1 cellular context compared by ENCODE assay signal in genomic region chr7:140176811-140177702, GRCh38.
TF ChIP-seq lines count a peak whose summit lies in the region.

Gene KDM7A, minus strand, starts transcription at chr7:140176983. Its CDS starts 46 bp downstream, at chr7:140176937.

TF ChIP-seq in HepG2, 621 proteins besides CTCF, POLR2A, EP300 and RAD21 (continued from another document and continues in another):
- TF ChIP-seq ZNF770 (CRISPR knock-in tag; IDR thresholded peaks at IDR 0.05) (no peak), ZFX (CRISPR knock-in tag; IDR thresholded peaks at IDR 0.05; ENCODE audit: low read depth) (peak; percentile 71), ELF3 (CRISPR knock-in tag; IDR thresholded peaks at IDR 0.05) (peak; percentile 17; the same call in 1 of the 2 replicates), AGO2 (optimal IDR thresholded peaks at IDR 0.05; ENCODE audit: low read depth, low read length) (peak; percentile 86), RFXANK (CRISPR knock-in tag; IDR thresholded peaks at IDR 0.05) (0 out of 2 replicates have a peak, but pooled peaks have one; percentile 72), ZNF414 (CRISPR knock-in tag; IDR thresholded peaks at IDR 0.05) (0 out of 2 replicates have a peak, but pooled peaks have one; percentile 57), JUND (CRISPR knock-in tag; IDR thresholded peaks at IDR 0.05) (no peak), ZNF891 (CRISPR knock-in tag; IDR thresholded peaks at IDR 0.05) (peak; percentile 56; the same call in 1 of the 2 replicates), ZNF431 (CRISPR knock-in tag; IDR thresholded peaks at IDR 0.05; ENCODE audit: borderline replicate concordance, low read depth) (0 out of 2 replicates have a peak, but pooled peaks have one; percentile 31), HNF4G (IDR thresholded peaks at IDR 0.05; ENCODE audit: borderline replicate concordance, low read depth, low read length) (no peak), HNF4G (CRISPR knock-in tag; IDR thresholded peaks at IDR 0.05; ENCODE audit: borderline replicate concordance, low read depth) (peak; percentile 72), ZNF567 (CRISPR knock-in tag; IDR thresholded peaks at IDR 0.05; ENCODE audit: borderline replicate concordance) (no peak), MTA1 (CRISPR knock-in tag; IDR thresholded peaks at IDR 0.05; ENCODE audit: borderline replicate concordance) (peak; percentile 61; the same call in 1 of the 2 replicates), ZNF558 (CRISPR knock-in tag; IDR thresholded peaks at IDR 0.05; ENCODE audit: borderline replicate concordance) (peak; percentile 69; the same call in 1 of the 2 replicates), LRRFIP1 (CRISPR knock-in tag; conservative IDR thresholded peaks at IDR 0.05) (no peak), HMGXB4 (CRISPR knock-in tag; IDR thresholded peaks at IDR 0.05; ENCODE audit: borderline replicate concordance in 1 of 2, low read depth in 1 of 2) (peak; percentile 72 to 76; a peak in 3 of 4 replicates), MLXIP (CRISPR knock-in tag; IDR thresholded peaks at IDR 0.05; ENCODE audit: borderline replicate concordance) (no peak), ZSCAN31 (CRISPR knock-in tag; IDR thresholded peaks at IDR 0.05; ENCODE audit: low read depth) (peak; percentile 88), IRX3 (CRISPR knock-in tag; IDR thresholded peaks at IDR 0.05; ENCODE audit: borderline replicate concordance, low read depth) (no peak), DMAP1 (CRISPR knock-in tag; IDR thresholded peaks at IDR 0.05) (peak; percentile 53), ZBTB39 (CRISPR knock-in tag; IDR thresholded peaks at IDR 0.05) (0 out of 2 replicates have a peak, but pooled peaks have one; percentile 44), ZFYVE20 (CRISPR knock-in tag; IDR thresholded peaks at IDR 0.05; ENCODE audit: borderline replicate concordance, low read depth) (no peak), ZNF816 (CRISPR knock-in tag; IDR thresholded peaks at IDR 0.05; ENCODE audit: borderline replicate concordance) (0 out of 2 replicates have a peak, but pooled peaks have one; percentile 33), KLF16 (CRISPR knock-in tag; IDR thresholded peaks at IDR 0.05) (peak in 1 of 2 experiments; percentile 45; a peak in 1 of 4 replicates), THAP11 (CRISPR knock-in tag; IDR thresholded peaks at IDR 0.05) (peak; percentile 61; the same call in 1 of the 2 replicates), ZBTB14 (CRISPR knock-in tag; IDR thresholded peaks at IDR 0.05) (peak; percentile 97), ZNF605 (CRISPR knock-in tag; IDR thresholded peaks at IDR 0.05) (peak; percentile 85), ZNF709 (CRISPR knock-in tag; IDR thresholded peaks at IDR 0.05) (peak; percentile 87; the same call in 1 of the 2 replicates), HDAC6 (IDR thresholded peaks at IDR 0.05; ENCODE audit: low read depth, low read length) (no peak), SIN3A (IDR thresholded peaks at IDR 0.05; ENCODE audit: borderline replicate concordance, low read depth, low read length) (peak; percentile 30; the same call in 1 of the 2 replicates), SKIL (CRISPR knock-in tag; IDR thresholded peaks at IDR 0.05; ENCODE audit: borderline replicate concordance) (peak; percentile 68), ARNTL (CRISPR knock-in tag; IDR thresholded peaks at IDR 0.05) (0 out of 2 replicates have a peak, but pooled peaks have one; percentile 37), BRCA1 (CRISPR knock-in tag; IDR thresholded peaks at IDR 0.05) (peak; percentile 31; the same call in 1 of the 2 replicates), THRA (CRISPR knock-in tag; IDR thresholded peaks at IDR 0.05; ENCODE audit: borderline replicate concordance) (peak; percentile 69; the same call in 1 of the 2 replicates), UBTF (CRISPR knock-in tag; IDR thresholded peaks at IDR 0.05) (peak; percentile 88), MIXL1 (CRISPR knock-in tag; IDR thresholded peaks at IDR 0.05) (no peak), CHCHD3 (CRISPR knock-in tag; IDR thresholded peaks at IDR 0.05) (0 out of 2 replicates have a peak, but pooled peaks have one; percentile 29), NFE2L1 (CRISPR knock-in tag; IDR thresholded peaks at IDR 0.05; ENCODE audit: borderline replicate concordance) (no peak), GABPA (IDR thresholded peaks at IDR 0.05; ENCODE audit: low read depth, low read length) (no peak), GABPA (CRISPR knock-in tag; IDR thresholded peaks at IDR 0.05; ENCODE audit: low read depth) (no peak)
